Comparison of ENCODE assay signal across 1 cellular context in the genomic region with DNA sequence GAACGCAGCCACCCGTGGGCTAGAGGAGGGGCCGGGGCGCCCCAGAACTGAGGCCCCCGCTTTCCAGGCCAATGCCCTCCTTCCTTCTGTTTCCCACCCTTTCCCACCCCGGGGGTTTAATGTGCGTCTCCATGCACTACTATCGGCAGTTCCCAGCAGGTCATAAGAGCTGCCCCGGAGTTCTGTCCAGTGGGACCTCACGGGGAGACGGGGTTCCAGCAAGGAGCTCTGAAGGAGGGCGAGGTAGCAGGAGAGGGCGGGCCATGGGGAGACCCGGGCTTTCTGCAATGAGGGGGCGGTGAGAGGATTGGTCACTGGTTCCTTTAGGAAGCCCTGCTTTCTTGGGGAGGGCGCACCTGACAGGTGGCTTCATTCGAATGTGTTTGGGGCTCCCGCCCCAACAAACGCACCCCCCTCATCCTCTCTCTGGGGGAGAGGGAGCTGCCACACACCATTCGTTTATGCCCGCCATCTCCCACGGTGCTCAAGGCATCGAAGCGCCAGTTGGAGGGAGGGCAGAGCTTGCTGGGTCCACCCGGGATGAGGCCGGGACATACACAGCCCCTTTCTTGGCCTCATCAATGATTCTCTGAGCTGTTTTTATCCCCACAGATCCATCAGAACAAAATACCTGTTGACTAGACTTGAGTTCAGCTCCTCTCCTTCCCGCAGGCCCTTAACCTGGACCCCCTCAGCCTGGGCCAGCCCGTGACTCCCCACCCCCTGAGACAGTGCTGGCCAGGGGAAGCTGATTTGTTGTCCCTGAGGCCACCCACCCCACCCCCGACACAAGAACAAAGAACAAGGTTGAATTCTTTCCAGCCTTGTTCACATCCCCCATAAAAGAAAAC.
TF ChIP-seq lines count a peak whose summit lies in the region.

No MANE protein-coding gene starts in this region.

TF ChIP-seq in HepG2, 621 proteins besides CTCF, POLR2A, EP300 and RAD21 (continues in another document):
- TF ChIP-seq KDM5B (CRISPR knock-in tag; IDR thresholded peaks at IDR 0.05; ENCODE audit: borderline replicate concordance) (peak; percentile 21; the same call in 1 of the 2 replicates), TGIF2 (CRISPR knock-in tag; IDR thresholded peaks at IDR 0.05) (no peak), SIN3B (IDR thresholded peaks at IDR 0.05; ENCODE audit: low read length) (no peak), SOX5 (CRISPR knock-in tag; IDR thresholded peaks at IDR 0.05; ENCODE audit: borderline replicate concordance) (peak; percentile 40; the same call in 1 of the 2 replicates), MYC (CRISPR knock-in tag; IDR thresholded peaks at IDR 0.05; ENCODE audit: borderline replicate concordance) (0 out of 2 replicates have a peak, but pooled peaks have one; percentile 21), MTA1 (CRISPR knock-in tag; IDR thresholded peaks at IDR 0.05; ENCODE audit: borderline replicate concordance) (peak; percentile 44; the same call in 1 of the 2 replicates), SOX6 (IDR thresholded peaks at IDR 0.05) (no peak), SOX6 (CRISPR knock-in tag; IDR thresholded peaks at IDR 0.05) (peak; percentile 62; the same call in 1 of the 2 replicates)
- TF ChIP-seq, protein P1, sequence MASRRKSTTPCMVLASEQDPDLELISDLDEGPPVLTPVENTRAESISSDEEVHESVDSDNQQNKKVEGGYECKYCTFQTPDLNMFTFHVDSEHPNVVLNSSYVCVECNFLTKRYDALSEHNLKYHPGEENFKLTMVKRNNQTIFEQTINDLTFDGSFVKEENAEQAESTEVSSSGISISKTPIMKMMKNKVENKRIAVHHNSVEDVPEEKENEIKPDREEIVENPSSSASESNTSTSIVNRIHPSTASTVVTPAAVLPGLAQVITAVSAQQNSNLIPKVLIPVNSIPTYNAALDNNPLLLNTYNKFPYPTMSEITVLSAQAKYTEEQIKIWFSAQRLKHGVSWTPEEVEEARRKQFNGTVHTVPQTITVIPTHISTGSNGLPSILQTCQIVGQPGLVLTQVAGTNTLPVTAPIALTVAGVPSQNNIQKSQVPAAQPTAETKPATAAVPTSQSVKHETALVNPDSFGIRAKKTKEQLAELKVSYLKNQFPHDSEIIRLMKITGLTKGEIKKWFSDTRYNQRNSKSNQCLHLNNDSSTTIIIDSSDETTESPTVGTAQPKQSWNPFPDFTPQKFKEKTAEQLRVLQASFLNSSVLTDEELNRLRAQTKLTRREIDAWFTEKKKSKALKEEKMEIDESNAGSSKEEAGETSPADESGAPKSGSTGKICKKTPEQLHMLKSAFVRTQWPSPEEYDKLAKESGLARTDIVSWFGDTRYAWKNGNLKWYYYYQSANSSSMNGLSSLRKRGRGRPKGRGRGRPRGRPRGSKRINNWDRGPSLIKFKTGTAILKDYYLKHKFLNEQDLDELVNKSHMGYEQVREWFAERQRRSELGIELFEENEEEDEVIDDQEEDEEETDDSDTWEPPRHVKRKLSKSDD (CRISPR knock-in tag; IDR thresholded peaks at IDR 0.05; ENCODE audit: low read depth), result no peak
- TF ChIP-seq, protein P2, sequence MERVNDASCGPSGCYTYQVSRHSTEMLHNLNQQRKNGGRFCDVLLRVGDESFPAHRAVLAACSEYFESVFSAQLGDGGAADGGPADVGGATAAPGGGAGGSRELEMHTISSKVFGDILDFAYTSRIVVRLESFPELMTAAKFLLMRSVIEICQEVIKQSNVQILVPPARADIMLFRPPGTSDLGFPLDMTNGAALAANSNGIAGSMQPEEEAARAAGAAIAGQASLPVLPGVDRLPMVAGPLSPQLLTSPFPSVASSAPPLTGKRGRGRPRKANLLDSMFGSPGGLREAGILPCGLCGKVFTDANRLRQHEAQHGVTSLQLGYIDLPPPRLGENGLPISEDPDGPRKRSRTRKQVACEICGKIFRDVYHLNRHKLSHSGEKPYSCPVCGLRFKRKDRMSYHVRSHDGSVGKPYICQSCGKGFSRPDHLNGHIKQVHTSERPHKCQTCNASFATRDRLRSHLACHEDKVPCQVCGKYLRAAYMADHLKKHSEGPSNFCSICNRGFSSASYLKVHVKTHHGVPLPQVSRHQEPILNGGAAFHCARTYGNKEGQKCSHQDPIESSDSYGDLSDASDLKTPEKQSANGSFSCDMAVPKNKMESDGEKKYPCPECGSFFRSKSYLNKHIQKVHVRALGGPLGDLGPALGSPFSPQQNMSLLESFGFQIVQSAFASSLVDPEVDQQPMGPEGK (CRISPR knock-in tag; IDR thresholded peaks at IDR 0.05), result peak; percentile 59; the same call in 1 of the 2 replicates
- TF ChIP-seq, protein P3, sequence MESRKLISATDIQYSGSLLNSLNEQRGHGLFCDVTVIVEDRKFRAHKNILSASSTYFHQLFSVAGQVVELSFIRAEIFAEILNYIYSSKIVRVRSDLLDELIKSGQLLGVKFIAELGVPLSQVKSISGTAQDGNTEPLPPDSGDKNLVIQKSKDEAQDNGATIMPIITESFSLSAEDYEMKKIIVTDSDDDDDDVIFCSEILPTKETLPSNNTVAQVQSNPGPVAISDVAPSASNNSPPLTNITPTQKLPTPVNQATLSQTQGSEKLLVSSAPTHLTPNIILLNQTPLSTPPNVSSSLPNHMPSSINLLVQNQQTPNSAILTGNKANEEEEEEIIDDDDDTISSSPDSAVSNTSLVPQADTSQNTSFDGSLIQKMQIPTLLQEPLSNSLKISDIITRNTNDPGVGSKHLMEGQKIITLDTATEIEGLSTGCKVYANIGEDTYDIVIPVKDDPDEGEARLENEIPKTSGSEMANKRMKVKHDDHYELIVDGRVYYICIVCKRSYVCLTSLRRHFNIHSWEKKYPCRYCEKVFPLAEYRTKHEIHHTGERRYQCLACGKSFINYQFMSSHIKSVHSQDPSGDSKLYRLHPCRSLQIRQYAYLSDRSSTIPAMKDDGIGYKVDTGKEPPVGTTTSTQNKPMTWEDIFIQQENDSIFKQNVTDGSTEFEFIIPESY (CRISPR knock-in tag; IDR thresholded peaks at IDR 0.05), result peak; percentile 42; the same call in 1 of the 2 replicates
- TF ChIP-seq, protein P4, sequence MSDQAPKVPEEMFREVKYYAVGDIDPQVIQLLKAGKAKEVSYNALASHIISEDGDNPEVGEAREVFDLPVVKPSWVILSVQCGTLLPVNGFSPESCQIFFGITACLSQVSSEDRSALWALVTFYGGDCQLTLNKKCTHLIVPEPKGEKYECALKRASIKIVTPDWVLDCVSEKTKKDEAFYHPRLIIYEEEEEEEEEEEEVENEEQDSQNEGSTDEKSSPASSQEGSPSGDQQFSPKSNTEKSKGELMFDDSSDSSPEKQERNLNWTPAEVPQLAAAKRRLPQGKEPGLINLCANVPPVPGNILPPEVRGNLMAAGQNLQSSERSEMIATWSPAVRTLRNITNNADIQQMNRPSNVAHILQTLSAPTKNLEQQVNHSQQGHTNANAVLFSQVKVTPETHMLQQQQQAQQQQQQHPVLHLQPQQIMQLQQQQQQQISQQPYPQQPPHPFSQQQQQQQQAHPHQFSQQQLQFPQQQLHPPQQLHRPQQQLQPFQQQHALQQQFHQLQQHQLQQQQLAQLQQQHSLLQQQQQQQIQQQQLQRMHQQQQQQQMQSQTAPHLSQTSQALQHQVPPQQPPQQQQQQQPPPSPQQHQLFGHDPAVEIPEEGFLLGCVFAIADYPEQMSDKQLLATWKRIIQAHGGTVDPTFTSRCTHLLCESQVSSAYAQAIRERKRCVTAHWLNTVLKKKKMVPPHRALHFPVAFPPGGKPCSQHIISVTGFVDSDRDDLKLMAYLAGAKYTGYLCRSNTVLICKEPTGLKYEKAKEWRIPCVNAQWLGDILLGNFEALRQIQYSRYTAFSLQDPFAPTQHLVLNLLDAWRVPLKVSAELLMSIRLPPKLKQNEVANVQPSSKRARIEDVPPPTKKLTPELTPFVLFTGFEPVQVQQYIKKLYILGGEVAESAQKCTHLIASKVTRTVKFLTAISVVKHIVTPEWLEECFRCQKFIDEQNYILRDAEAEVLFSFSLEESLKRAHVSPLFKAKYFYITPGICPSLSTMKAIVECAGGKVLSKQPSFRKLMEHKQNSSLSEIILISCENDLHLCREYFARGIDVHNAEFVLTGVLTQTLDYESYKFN (CRISPR knock-in tag; conservative IDR thresholded peaks at IDR 0.05), result peak; percentile 41; the same call in 1 of the 2 replicates
- TF ChIP-seq, protein P5, sequence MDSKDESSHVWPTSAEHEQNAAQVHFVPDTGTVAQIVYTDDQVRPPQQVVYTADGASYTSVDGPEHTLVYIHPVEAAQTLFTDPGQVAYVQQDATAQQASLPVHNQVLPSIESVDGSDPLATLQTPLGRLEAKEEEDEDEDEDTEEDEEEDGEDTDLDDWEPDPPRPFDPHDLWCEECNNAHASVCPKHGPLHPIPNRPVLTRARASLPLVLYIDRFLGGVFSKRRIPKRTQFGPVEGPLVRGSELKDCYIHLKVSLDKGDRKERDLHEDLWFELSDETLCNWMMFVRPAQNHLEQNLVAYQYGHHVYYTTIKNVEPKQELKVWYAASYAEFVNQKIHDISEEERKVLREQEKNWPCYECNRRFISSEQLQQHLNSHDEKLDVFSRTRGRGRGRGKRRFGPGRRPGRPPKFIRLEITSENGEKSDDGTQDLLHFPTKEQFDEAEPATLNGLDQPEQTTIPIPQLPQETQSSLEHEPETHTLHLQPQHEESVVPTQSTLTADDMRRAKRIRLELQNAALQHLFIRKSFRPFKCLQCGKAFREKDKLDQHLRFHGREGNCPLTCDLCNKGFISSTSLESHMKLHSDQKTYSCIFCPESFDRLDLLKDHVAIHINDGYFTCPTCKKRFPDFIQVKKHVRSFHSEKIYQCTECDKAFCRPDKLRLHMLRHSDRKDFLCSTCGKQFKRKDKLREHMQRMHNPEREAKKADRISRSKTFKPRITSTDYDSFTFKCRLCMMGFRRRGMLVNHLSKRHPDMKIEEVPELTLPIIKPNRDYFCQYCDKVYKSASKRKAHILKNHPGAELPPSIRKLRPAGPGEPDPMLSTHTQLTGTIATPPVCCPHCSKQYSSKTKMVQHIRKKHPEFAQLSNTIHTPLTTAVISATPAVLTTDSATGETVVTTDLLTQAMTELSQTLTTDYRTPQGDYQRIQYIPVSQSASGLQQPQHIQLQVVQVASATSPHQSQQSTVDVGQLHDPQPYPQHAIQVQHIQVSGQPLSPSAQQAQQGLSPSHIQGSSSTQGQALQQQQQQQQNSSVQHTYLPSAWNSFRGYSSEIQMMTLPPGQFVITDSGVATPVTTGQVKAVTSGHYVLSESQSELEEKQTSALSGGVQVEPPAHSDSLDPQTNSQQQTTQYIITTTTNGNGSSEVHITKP (CRISPR knock-in tag; IDR thresholded peaks at IDR 0.05; ENCODE audit: low read depth), result 0 out of 2 replicates have a peak, but pooled peaks have one; percentile 38
- TF ChIP-seq, protein P6, sequence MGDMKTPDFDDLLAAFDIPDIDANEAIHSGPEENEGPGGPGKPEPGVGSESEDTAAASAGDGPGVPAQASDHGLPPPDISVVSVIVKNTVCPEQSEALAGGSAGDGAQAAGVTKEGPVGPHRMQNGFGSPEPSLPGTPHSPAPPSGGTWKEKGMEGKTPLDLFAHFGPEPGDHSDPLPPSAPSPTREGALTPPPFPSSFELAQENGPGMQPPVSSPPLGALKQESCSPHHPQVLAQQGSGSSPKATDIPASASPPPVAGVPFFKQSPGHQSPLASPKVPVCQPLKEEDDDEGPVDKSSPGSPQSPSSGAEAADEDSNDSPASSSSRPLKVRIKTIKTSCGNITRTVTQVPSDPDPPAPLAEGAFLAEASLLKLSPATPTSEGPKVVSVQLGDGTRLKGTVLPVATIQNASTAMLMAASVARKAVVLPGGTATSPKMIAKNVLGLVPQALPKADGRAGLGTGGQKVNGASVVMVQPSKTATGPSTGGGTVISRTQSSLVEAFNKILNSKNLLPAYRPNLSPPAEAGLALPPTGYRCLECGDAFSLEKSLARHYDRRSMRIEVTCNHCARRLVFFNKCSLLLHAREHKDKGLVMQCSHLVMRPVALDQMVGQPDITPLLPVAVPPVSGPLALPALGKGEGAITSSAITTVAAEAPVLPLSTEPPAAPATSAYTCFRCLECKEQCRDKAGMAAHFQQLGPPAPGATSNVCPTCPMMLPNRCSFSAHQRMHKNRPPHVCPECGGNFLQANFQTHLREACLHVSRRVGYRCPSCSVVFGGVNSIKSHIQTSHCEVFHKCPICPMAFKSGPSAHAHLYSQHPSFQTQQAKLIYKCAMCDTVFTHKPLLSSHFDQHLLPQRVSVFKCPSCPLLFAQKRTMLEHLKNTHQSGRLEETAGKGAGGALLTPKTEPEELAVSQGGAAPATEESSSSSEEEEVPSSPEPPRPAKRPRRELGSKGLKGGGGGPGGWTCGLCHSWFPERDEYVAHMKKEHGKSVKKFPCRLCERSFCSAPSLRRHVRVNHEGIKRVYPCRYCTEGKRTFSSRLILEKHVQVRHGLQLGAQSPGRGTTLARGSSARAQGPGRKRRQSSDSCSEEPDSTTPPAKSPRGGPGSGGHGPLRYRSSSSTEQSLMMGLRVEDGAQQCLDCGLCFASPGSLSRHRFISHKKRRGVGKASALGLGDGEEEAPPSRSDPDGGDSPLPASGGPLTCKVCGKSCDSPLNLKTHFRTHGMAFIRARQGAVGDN (CRISPR knock-in tag; IDR thresholded peaks at IDR 0.05), result peak; percentile 51
